In genomic region chr14:64190974-64191502, GRCh38 we compare ENCODE assay signal across 26 cellular contexts.
DNase-seq lines count a peak whose midpoint lies in the region; ATAC-seq and TF ChIP-seq lines count a peak whose summit lies in the region.
"Had no signal": no experiment of that assay in that cellular context is flagged by ENCODE, and none has a peak within 500 bp of the region (broad histone marks: within the 10 kb centered on the region; RNA-seq: fewer than 3 reads in every experiment).

No MANE protein-coding gene starts in this region.

- H3K36me3 Mint-ChIP-seq in activated naive CD4-positive, alpha-beta T cell treated with anti-CD3 and anti-CD28 coated beads, Interleukin-2, amount 10 ng/mL, durations not matched to agents 7 days and 5 days = peaks cover 77% of the 10 kb centered on the region
- H3K36me3 Mint-ChIP-seq in HFFc6 (ENCODE audit: low read depth) = peaks cover 8% of the 10 kb centered on the region; the same call in 1 of the 2 replicates
- peaks cover 61% of the 10 kb centered on the region for H3K36me3 Mint-ChIP-seq in activated T-helper 17 cell treated with anti-CD3 and anti-CD28 coated beads, Interleukin-2, amount 50 U/mL, for 72 hours (ENCODE audit: low read depth)
- H3K36me3 Mint-ChIP-seq in stimulated activated effector memory CD8-positive, alpha-beta T cell treated with anti-CD3 and anti-CD28 coated beads, Interleukin-12 subunit alpha, Interleukin-12 subunit beta, amount 100 ng/mL, for 72 hours = peaks cover 53% of the 10 kb centered on the region

- no peak for DNase-seq in activated naive CD4-positive, alpha-beta T cell treated with anti-CD3 and anti-CD28 coated beads, Interleukin-2, amount 10 ng/mL, durations not matched to agents 7 days and 5 days
- no peak for DNase-seq in activated naive CD4-positive, alpha-beta T cell treated with Interleukin-2 at 50 U/mL for 16 hours
- no peak for DNase-seq in HFFc6
- DNase-seq in stimulated activated effector memory CD8-positive, alpha-beta T cell treated with anti-CD3 and anti-CD28 coated beads, Interleukin-12 subunit alpha, Interleukin-12 subunit beta, amount 100 ng/mL, for 72 hours (ENCODE audit: low spot score in 2 of 2) = no peak
- no peak for DNase-seq in NCI-H345 (lab: John Stamatoyannopoulos, UW)
- no peak for DNase-seq in cerebellar nuclear complex (lab: John Stamatoyannopoulos, UW)
- DNase-seq: activated CD4-positive, alpha-beta memory T cell treated with anti-CD3 and anti-CD28 coated beads for 36 hours; activated CD8-positive, alpha-beta memory T cell treated with anti-CD3 and anti-CD28 coated beads, Interleukin-2, amount 50 U/mL, for 48 hours; activated effector memory CD4-positive, alpha-beta T cell treated with anti-CD3 and anti-CD28 coated beads, Interleukin-2, amount 50 U/mL, for 16 hours; AML-193; DMS153; head of caudate nucleus; kidney; left ventricle myocardium superior; MV-4-11; NCI-H1436; NCI-H2081 treated with DMSO at 0.1 percent for 48 hours; NCI-H2227 treated with DMSO at 0.1 percent for 48 hours; NCI-H748 treated with DMSO at 0.1 percent for 48 hours; right cardiac atrium; stimulated activated CD4-positive, alpha-beta T cell treated with anti-CD3 and anti-CD28 coated beads, Interleukin-1b, Interleukin-23, amount 100 ng/mL, for 48 hours; T-cell had no signal

- no peak for TF ChIP-seq POLR2A in GM18505 (IDR thresholded peaks at IDR 0.05; ENCODE audit: borderline replicate concordance, extremely low read depth, insufficient read depth, insufficient read length)

- no peaks in the 10 kb centered on the region for H3K9me3 Mint-ChIP-seq in activated naive CD4-positive, alpha-beta T cell treated with anti-CD3 and anti-CD28 coated beads, Interleukin-2, amount 10 ng/mL, durations not matched to agents 7 days and 5 days
- no peaks in the 10 kb centered on the region for H3K9me3 Mint-ChIP-seq in HFFc6
- H3K9me3 Mint-ChIP-seq in activated T-helper 17 cell treated with anti-CD3 and anti-CD28 coated beads, Interleukin-2, amount 50 U/mL, for 72 hours = no peaks in the 10 kb centered on the region
- no peaks in the 10 kb centered on the region for H3K9me3 Mint-ChIP-seq in stimulated activated effector memory CD8-positive, alpha-beta T cell treated with anti-CD3 and anti-CD28 coated beads, Interleukin-12 subunit alpha, Interleukin-12 subunit beta, amount 100 ng/mL, for 72 hours
- H3K9me3 Mint-ChIP-seq: activated CD4-positive, alpha-beta memory T cell treated with anti-CD3 and anti-CD28 coated beads for 36 hours; brain; T-cell had no signal

- no peak overlapping the region for H3K4me3 Mint-ChIP-seq in activated naive CD4-positive, alpha-beta T cell treated with anti-CD3 and anti-CD28 coated beads, Interleukin-2, amount 10 ng/mL, durations not matched to agents 7 days and 5 days
- H3K4me3 Mint-ChIP-seq in HFFc6 = no peak overlapping the region
- peak overlapping the region; percentile 10 for H3K4me3 Mint-ChIP-seq in activated T-helper 17 cell treated with anti-CD3 and anti-CD28 coated beads, Interleukin-2, amount 50 U/mL, for 72 hours
- H3K4me3 Mint-ChIP-seq in stimulated activated effector memory CD8-positive, alpha-beta T cell treated with anti-CD3 and anti-CD28 coated beads, Interleukin-12 subunit alpha, Interleukin-12 subunit beta, amount 100 ng/mL, for 72 hours = no peak overlapping the region
- H3K4me3 Mint-ChIP-seq: activated CD4-positive, alpha-beta memory T cell treated with anti-CD3 and anti-CD28 coated beads for 36 hours; T-cell had no signal

- no peaks in the 10 kb centered on the region for H3K27me3 Mint-ChIP-seq in activated naive CD4-positive, alpha-beta T cell treated with anti-CD3 and anti-CD28 coated beads, Interleukin-2, amount 10 ng/mL, durations not matched to agents 7 days and 5 days
- H3K27me3 Mint-ChIP-seq in HFFc6 (ENCODE audit: insufficient read depth) = no peaks in the 10 kb centered on the region
- H3K27me3 Mint-ChIP-seq in activated T-helper 17 cell treated with anti-CD3 and anti-CD28 coated beads, Interleukin-2, amount 50 U/mL, for 72 hours = no peaks in the 10 kb centered on the region
- H3K27me3 Mint-ChIP-seq: activated CD4-positive, alpha-beta memory T cell treated with anti-CD3 and anti-CD28 coated beads for 36 hours; brain; T-cell had no signal

- ATAC-seq in activated T-helper 17 cell treated with anti-CD3 and anti-CD28 coated beads, Interleukin-2, amount 50 U/mL, for 72 hours (replicated peaks) = peak; percentile 58
- peak; percentile 65 for ATAC-seq in stimulated activated effector memory CD8-positive, alpha-beta T cell treated with anti-CD3 and anti-CD28 coated beads, Interleukin-12 subunit alpha, Interleukin-12 subunit beta, amount 100 ng/mL, for 72 hours
- no peak for ATAC-seq in GM18505 (IDR thresholded peaks at IDR 0.05; ENCODE audit: unreplicated experiment)
- ATAC-seq: activated CD4-positive, CD25-positive, alpha-beta regulatory T cell treated with anti-CD3 and anti-CD28 coated beads, Interleukin-2, amount 50 U/mL, for 24 hours; left ventricle myocardium superior; right cardiac atrium; T-cell had no signal

- no peak for TF ChIP-seq CTCF in HFFc6 (IDR thresholded peaks at IDR 0.05)

- peaks cover 25% of the 10 kb centered on the region for H3K4me1 Mint-ChIP-seq in activated naive CD4-positive, alpha-beta T cell treated with anti-CD3 and anti-CD28 coated beads, Interleukin-2, amount 10 ng/mL, durations not matched to agents 7 days and 5 days
- peaks cover 17% of the 10 kb centered on the region for H3K4me1 Mint-ChIP-seq in HFFc6 (ENCODE audit: low read depth)
- H3K4me1 Mint-ChIP-seq in activated T-helper 17 cell treated with anti-CD3 and anti-CD28 coated beads, Interleukin-2, amount 50 U/mL, for 72 hours = peaks cover 26% of the 10 kb centered on the region
- H3K4me1 Mint-ChIP-seq in stimulated activated effector memory CD8-positive, alpha-beta T cell treated with anti-CD3 and anti-CD28 coated beads, Interleukin-12 subunit alpha, Interleukin-12 subunit beta, amount 100 ng/mL, for 72 hours = peaks cover 25% of the 10 kb centered on the region

- CTCF ChIA-PET in activated naive CD4-positive, alpha-beta T cell treated with anti-CD3 and anti-CD28 coated beads, Interleukin-2, amount 10 ng/mL, durations not matched to agents 7 days and 5 days (lab: Charles Lee) = no interaction called here

- peak overlapping the region; percentile 10 for H3K27ac Mint-ChIP-seq in activated naive CD4-positive, alpha-beta T cell treated with anti-CD3 and anti-CD28 coated beads, Interleukin-2, amount 10 ng/mL, durations not matched to agents 7 days and 5 days
- H3K27ac Mint-ChIP-seq in HFFc6 = peak overlapping the region; percentile 71; the same call in 1 of the 2 replicates
- peak overlapping the region; percentile 70 for H3K27ac Mint-ChIP-seq in activated T-helper 17 cell treated with anti-CD3 and anti-CD28 coated beads, Interleukin-2, amount 50 U/mL, for 72 hours
- H3K27ac Mint-ChIP-seq in stimulated activated effector memory CD8-positive, alpha-beta T cell treated with anti-CD3 and anti-CD28 coated beads, Interleukin-12 subunit alpha, Interleukin-12 subunit beta, amount 100 ng/mL, for 72 hours = peak overlapping the region; percentile 50
- H3K27ac Mint-ChIP-seq: activated CD4-positive, alpha-beta memory T cell treated with anti-CD3 and anti-CD28 coated beads for 36 hours had no signal

Comparison
In these comparisons a context has a peak if more than half of its experiments do, and no peak if none do; other contexts are left out.
1. H3K27ac Mint-ChIP-seq: peak in every context shown above with its lines; median percentile 71 in HFFc6; 70 in activated T-helper 17 cell treated with anti-CD3 and anti-CD28 coated beads, Interleukin-2, amount 50 U/mL, for 72 hours; 50 in stimulated activated effector memory CD8-positive, alpha-beta T cell treated with anti-CD3 and anti-CD28 coated beads, Interleukin-12 subunit alpha, Interleukin-12 subunit beta, amount 100 ng/mL, for 72 hours; 10 in activated naive CD4-positive, alpha-beta T cell treated with anti-CD3 and anti-CD28 coated beads, Interleukin-2, amount 10 ng/mL, durations not matched to agents 7 days and 5 days.